In the genomic region with DNA sequence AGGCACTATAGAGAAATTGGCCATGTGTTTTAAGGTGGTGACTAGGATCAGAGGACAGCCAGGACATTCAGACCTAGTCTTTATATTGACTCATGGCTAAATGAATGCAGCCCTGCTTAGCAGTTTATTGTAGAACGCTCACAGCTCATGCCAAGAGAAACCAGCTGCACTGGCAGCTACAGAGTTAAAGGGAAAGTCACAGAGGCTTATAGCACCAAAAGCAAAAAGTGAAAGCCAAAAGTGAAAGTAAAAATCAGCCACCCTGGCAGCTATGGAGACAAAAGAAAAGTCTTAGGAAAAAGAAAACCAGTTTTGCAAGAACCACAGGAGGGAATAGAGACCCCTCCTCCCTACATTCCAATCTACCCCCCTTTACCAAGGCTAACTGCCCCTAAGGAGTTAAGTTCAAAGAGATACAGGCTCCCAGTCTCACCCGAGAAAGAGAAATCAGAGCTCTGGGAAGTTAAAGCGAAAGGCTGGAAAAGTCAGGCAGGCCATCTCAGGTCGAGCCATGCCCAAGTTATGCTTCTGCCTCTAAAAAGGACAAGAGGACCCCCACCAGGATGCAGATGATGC, we compare ENCODE assay signal across 8 cellular contexts.
DNase-seq lines count a peak whose midpoint lies in the region; ATAC-seq and TF ChIP-seq lines count a peak whose summit lies in the region.

No MANE protein-coding gene starts in this region.

- TF ChIP-seq EP300 in sigmoid colon (IDR thresholded peaks at IDR 0.05), result no peak

- H3K4me3 Mint-ChIP-seq in HFFc6, result peak overlapping the region; percentile 90
- H3K4me3 Mint-ChIP-seq in activated naive CD4-positive, alpha-beta T cell treated with anti-CD3 and anti-CD28 coated beads, Interleukin-2, amount 50 U/mL, for 24 hours, result peak overlapping the region; percentile 91

- ATAC-seq in right cardiac atrium (peak; percentile 65 to 68), HG02840 (IDR thresholded peaks at IDR 0.05; ENCODE audit: low FRiP score, unreplicated experiment) (no peak)

- H3K4me1 ChIP-seq in right cardiac atrium (ENCODE audit: control insufficient read depth, insufficient read depth, low read length) (peaks cover 3% of the 10 kb centered on the region), sigmoid colon (peaks cover 0 to 21% (median 12%) of the 10 kb centered on the region in 4 donors)

- 3% methylated on average over 4 of the region's 4 CpGs for WGBS in right cardiac atrium
- WGBS in sigmoid colon, 2 donors, result 6 to 15% methylated on average over 4 of the region's 4 CpGs

- no peak for TF ChIP-seq POLR2A in sigmoid colon (IDR thresholded peaks at IDR 0.05)

- H3K27me3 Mint-ChIP-seq in HFFc6 (ENCODE audit: insufficient read depth), result no peaks in the 10 kb centered on the region; the same call in none of the 2 replicates
- H3K27me3 Mint-ChIP-seq in activated naive CD4-positive, alpha-beta T cell treated with anti-CD3 and anti-CD28 coated beads, Interleukin-2, amount 50 U/mL, for 24 hours, result no peaks in the 10 kb centered on the region

- TF ChIP-seq CTCF in AG10803 (conservative IDR thresholded peaks at IDR 0.05; ENCODE audit: low read length) (no peak), HFFc6 (IDR thresholded peaks at IDR 0.05) (no peak), sigmoid colon (IDR thresholded peaks at IDR 0.05) (no peak)

- H3K4me3 ChIP-seq in AG10803 (ENCODE audit: low read length) (peak overlapping the region; percentile 54), right cardiac atrium (ENCODE audit: low read length) (peak overlapping the region; percentile 87), sigmoid colon (peak overlapping the region; percentile 26 to 51 (median 46))

- H3K27me3 ChIP-seq in right cardiac atrium (ENCODE audit: control insufficient read depth, insufficient read depth) (no peaks in the 10 kb centered on the region), sigmoid colon (no peaks in the 10 kb centered on the region)

- H3K36me3 Mint-ChIP-seq in HFFc6 (ENCODE audit: low read depth), result no peaks in the 10 kb centered on the region
- H3K36me3 Mint-ChIP-seq in activated naive CD4-positive, alpha-beta T cell treated with anti-CD3 and anti-CD28 coated beads, Interleukin-2, amount 50 U/mL, for 24 hours, result peaks cover 3% of the 10 kb centered on the region

- H3K27ac ChIP-seq in right cardiac atrium (ENCODE audit: low read length) (peak overlapping the region; percentile 81), sigmoid colon (peak overlapping the region; percentile 65 to 84 (median 77))

- H3K36me3 ChIP-seq in sigmoid colon, result no peaks in the 10 kb centered on the region

- DNase-seq in AG10803 (ENCODE audit: low read depth) (peak; percentile 4), HFFc6 (peak; percentile 30), right cardiac atrium (no peak), sigmoid colon (no peak), HCEC 1CT (no peak), NCI-H524 treated with DMSO at 0.1 percent for 48 hours (lab: John Stamatoyannopoulos, UW) (no peak)

- peaks cover 22% of the 10 kb centered on the region for H3K4me1 Mint-ChIP-seq in HFFc6 (ENCODE audit: low read depth)
- peaks cover 29% of the 10 kb centered on the region for H3K4me1 Mint-ChIP-seq in activated naive CD4-positive, alpha-beta T cell treated with anti-CD3 and anti-CD28 coated beads, Interleukin-2, amount 50 U/mL, for 24 hours

- no peaks in the 10 kb centered on the region for H3K9me3 Mint-ChIP-seq in HFFc6
- peaks cover 4% of the 10 kb centered on the region for H3K9me3 Mint-ChIP-seq in activated naive CD4-positive, alpha-beta T cell treated with anti-CD3 and anti-CD28 coated beads, Interleukin-2, amount 50 U/mL, for 24 hours

- H3K27ac Mint-ChIP-seq in HFFc6, result peak overlapping the region; percentile 34; the same call in 1 of the 2 replicates
- H3K27ac Mint-ChIP-seq in activated naive CD4-positive, alpha-beta T cell treated with anti-CD3 and anti-CD28 coated beads, Interleukin-2, amount 50 U/mL, for 24 hours, result peak overlapping the region; percentile 52

- H3K9me3 ChIP-seq in right cardiac atrium (ENCODE audit: control insufficient read depth, low read length) (no peaks in the 10 kb centered on the region), sigmoid colon (no peaks in the 10 kb centered on the region)

- intact Hi-C loops in right cardiac atrium (cut with DNase I), result no loop called here
- intact Hi-C loops in sigmoid colon (cut with DNase I), result no loop called here

Comparison
In these comparisons a context has a peak if more than half of its experiments do, and no peak if none do; other contexts are left out.
1. DNase-seq: peak in AG10803 (single experiment) and HFFc6 (single experiment); none in right cardiac atrium (0 of 3), sigmoid colon (single experiment), HCEC 1CT (single experiment) and NCI-H524 treated with DMSO at 0.1 percent for 48 hours (single experiment).
2. Peak in every context shown above with its lines, with median percentiles within 50 percentile points of each other: H3K4me3 ChIP-seq.